ENCODE assay signal across 1 cellular context in the genomic region with DNA sequence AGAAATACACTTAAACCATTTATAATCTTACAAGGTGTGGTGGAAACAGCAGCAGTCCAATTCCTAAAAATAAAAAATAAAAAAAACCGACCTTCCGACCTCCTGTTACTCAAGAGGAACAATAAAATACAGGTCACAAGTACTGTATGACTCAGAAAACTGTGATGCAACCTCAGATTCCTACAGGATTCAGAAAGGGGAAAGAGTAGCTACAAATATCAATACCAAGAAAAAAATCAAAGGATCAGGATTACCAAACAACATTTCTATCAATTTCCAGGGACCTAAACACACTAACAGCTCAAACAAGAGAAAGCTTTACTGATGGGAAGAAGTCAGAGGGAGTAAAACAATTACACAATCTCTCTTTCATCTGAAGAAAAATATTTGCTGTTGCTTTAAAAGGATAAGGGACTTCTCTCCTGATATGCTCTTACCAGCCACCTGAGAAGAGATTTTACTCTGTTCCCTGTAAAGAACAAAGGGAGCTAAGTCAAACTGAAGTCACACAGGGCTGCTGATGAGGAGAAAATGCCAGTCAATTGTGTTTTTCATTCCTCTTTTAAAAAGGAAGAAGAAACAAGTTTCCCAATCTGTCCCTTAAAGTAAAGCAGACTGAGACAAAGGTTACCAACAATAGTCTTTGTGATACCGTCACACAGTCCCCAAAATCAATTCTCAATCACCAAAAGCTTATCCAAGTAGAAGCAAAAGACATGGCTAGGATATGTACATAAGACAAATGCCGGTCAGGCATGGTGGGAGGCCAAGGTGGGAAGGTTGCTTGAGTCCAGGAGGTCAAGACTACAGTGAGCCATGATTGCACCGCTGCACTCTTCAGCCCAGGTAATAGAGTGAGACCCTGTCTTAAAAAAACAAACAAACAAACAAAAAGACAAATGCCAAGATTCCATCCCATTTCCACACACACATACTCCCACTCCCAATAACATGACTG.
TF ChIP-seq lines count a peak whose summit lies in the region.

No MANE protein-coding gene starts in this region.

TF ChIP-seq in HepG2, 621 proteins besides CTCF, POLR2A, EP300 and RAD21 (continued from another document):
- TF ChIP-seq ZNF263 (CRISPR knock-in tag; IDR thresholded peaks at IDR 0.05) = no peak
- TF ChIP-seq ZNF652 (CRISPR knock-in tag; IDR thresholded peaks at IDR 0.05; ENCODE audit: borderline replicate concordance, low read depth) = peak; percentile 50; the same call in 1 of the 2 replicates
- no peak for TF ChIP-seq AHR (CRISPR knock-in tag; IDR thresholded peaks at IDR 0.05)
- TF ChIP-seq ZFP36L1 (CRISPR knock-in tag; IDR thresholded peaks at IDR 0.05) = peak; percentile 35; the same call in 1 of the 2 replicates
- TF ChIP-seq, protein P1, sequence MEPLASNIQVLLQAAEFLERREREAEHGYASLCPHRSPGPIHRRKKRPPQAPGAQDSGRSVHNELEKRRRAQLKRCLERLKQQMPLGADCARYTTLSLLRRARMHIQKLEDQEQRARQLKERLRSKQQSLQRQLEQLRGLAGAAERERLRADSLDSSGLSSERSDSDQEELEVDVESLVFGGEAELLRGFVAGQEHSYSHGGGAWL (CRISPR knock-in tag; IDR thresholded peaks at IDR 0.05) = no peak
- TF ChIP-seq, protein P2, sequence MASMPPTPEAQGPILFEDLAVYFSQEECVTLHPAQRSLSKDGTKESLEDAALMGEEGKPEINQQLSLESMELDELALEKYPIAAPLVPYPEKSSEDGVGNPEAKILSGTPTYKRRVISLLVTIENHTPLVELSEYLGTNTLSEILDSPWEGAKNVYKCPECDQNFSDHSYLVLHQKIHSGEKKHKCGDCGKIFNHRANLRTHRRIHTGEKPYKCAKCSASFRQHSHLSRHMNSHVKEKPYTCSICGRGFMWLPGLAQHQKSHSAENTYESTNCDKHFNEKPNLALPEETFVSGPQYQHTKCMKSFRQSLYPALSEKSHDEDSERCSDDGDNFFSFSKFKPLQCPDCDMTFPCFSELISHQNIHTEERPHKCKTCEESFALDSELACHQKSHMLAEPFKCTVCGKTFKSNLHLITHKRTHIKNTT (CRISPR knock-in tag; IDR thresholded peaks at IDR 0.05) = no peak
- TF ChIP-seq CAMTA2 (CRISPR knock-in tag; IDR thresholded peaks at IDR 0.05; ENCODE audit: borderline replicate concordance) = no peak
- TF ChIP-seq, protein P3, sequence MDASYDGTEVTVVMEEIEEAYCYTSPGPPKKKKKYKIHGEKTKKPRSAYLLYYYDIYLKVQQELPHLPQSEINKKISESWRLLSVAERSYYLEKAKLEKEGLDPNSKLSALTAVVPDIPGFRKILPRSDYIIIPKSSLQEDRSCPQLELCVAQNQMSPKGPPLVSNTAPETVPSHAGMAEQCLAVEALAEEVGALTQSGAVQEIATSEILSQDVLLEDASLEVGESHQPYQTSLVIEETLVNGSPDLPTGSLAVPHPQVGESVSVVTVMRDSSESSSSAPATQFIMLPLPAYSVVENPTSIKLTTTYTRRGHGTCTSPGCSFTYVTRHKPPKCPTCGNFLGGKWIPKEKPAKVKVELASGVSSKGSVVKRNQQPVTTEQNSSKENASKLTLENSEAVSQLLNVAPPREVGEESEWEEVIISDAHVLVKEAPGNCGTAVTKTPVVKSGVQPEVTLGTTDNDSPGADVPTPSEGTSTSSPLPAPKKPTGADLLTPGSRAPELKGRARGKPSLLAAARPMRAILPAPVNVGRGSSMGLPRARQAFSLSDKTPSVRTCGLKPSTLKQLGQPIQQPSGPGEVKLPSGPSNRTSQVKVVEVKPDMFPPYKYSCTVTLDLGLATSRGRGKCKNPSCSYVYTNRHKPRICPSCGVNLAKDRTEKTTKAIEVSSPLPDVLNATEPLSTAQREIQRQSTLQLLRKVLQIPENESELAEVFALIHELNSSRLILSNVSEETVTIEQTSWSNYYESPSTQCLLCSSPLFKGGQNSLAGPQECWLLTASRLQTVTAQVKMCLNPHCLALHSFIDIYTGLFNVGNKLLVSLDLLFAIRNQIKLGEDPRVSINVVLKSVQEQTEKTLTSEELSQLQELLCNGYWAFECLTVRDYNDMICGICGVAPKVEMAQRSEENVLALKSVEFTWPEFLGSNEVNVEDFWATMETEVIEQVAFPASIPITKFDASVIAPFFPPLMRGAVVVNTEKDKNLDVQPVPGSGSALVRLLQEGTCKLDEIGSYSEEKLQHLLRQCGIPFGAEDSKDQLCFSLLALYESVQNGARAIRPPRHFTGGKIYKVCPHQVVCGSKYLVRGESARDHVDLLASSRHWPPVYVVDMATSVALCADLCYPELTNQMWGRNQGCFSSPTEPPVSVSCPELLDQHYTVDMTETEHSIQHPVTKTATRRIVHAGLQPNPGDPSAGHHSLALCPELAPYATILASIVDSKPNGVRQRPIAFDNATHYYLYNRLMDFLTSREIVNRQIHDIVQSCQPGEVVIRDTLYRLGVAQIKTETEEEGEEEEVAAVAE (CRISPR knock-in tag; IDR thresholded peaks at IDR 0.05; ENCODE audit: borderline replicate concordance) = no peak
- TF ChIP-seq ZNF101 (CRISPR knock-in tag; IDR thresholded peaks at IDR 0.05; ENCODE audit: borderline replicate concordance, low read depth) = no peak; the same call in 1 of the 2 replicates
- no peak for TF ChIP-seq AKAP8 (CRISPR knock-in tag; IDR thresholded peaks at IDR 0.05)
- no peak for TF ChIP-seq STAG1 (CRISPR knock-in tag; IDR thresholded peaks at IDR 0.05)
- TF ChIP-seq RNF2 (conservative IDR thresholded peaks at IDR 0.05; ENCODE audit: low read depth) = no peak
- peak; percentile 95 for TF ChIP-seq FOXP1 (IDR thresholded peaks at IDR 0.05)
- peak; percentile 97 for TF ChIP-seq FOXP1 (CRISPR knock-in tag; IDR thresholded peaks at IDR 0.05)
- TF ChIP-seq, protein P4, sequence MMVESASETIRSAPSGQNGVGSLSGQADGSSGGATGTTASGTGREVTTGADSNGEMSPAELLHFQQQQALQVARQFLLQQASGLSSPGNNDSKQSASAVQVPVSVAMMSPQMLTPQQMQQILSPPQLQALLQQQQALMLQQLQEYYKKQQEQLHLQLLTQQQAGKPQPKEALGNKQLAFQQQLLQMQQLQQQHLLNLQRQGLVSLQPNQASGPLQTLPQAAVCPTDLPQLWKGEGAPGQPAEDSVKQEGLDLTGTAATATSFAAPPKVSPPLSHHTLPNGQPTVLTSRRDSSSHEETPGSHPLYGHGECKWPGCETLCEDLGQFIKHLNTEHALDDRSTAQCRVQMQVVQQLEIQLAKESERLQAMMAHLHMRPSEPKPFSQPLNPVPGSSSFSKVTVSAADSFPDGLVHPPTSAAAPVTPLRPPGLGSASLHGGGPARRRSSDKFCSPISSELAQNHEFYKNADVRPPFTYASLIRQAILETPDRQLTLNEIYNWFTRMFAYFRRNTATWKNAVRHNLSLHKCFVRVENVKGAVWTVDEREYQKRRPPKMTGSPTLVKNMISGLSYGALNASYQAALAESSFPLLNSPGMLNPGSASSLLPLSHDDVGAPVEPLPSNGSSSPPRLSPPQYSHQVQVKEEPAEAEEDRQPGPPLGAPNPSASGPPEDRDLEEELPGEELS (CRISPR knock-in tag; IDR thresholded peaks at IDR 0.05) = peak; percentile 90
- no peak for TF ChIP-seq ZNF720 (CRISPR knock-in tag; IDR thresholded peaks at IDR 0.05)
- TF ChIP-seq ZNF460 (CRISPR knock-in tag; IDR thresholded peaks at IDR 0.05; ENCODE audit: borderline replicate concordance) = no peak; the same call in 1 of the 2 replicates
- TF ChIP-seq SNAPC2 (CRISPR knock-in tag; IDR thresholded peaks at IDR 0.05) = no peak; the same call in 1 of the 2 replicates
- TF ChIP-seq TOPORS (CRISPR knock-in tag; IDR thresholded peaks at IDR 0.05) = no peak
- no peak for TF ChIP-seq RAD51 (IDR thresholded peaks at IDR 0.05; ENCODE audit: borderline replicate concordance)
- TF ChIP-seq CREM (IDR thresholded peaks at IDR 0.05) = peak; percentile 97
- TF ChIP-seq CREM (CRISPR knock-in tag; IDR thresholded peaks at IDR 0.05) = no peak
- TF ChIP-seq ZNF430 (CRISPR knock-in tag; IDR thresholded peaks at IDR 0.05) = 0 out of 2 replicates have a peak, but pooled peaks have one; percentile 29
- no peak for TF ChIP-seq NFKB2 (CRISPR knock-in tag; IDR thresholded peaks at IDR 0.05; ENCODE audit: borderline replicate concordance)
- TF ChIP-seq ZMAT3 (CRISPR knock-in tag; conservative IDR thresholded peaks at IDR 0.05) = no peak
- TF ChIP-seq, protein P5, sequence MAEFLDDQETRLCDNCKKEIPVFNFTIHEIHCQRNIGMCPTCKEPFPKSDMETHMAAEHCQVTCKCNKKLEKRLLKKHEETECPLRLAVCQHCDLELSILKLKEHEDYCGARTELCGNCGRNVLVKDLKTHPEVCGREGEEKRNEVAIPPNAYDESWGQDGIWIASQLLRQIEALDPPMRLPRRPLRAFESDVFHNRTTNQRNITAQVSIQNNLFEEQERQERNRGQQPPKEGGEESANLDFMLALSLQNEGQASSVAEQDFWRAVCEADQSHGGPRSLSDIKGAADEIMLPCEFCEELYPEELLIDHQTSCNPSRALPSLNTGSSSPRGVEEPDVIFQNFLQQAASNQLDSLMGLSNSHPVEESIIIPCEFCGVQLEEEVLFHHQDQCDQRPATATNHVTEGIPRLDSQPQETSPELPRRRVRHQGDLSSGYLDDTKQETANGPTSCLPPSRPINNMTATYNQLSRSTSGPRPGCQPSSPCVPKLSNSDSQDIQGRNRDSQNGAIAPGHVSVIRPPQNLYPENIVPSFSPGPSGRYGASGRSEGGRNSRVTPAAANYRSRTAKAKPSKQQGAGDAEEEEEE (CRISPR knock-in tag; IDR thresholded peaks at IDR 0.05; ENCODE audit: borderline replicate concordance) = no peak
- TF ChIP-seq BCL6 (CRISPR knock-in tag; IDR thresholded peaks at IDR 0.05) = peak; percentile 98
- no peak for TF ChIP-seq ARNTL (CRISPR knock-in tag; IDR thresholded peaks at IDR 0.05)
- TF ChIP-seq ZNF296 (CRISPR knock-in tag; conservative IDR thresholded peaks at IDR 0.05) = no peak
- TF ChIP-seq SP140L (CRISPR knock-in tag; IDR thresholded peaks at IDR 0.05; ENCODE audit: borderline replicate concordance) = no peak
- 0 out of 2 replicates have a peak, but pooled peaks have one; percentile 29 for TF ChIP-seq CBX5 (CRISPR knock-in tag; IDR thresholded peaks at IDR 0.05; ENCODE audit: borderline replicate concordance)
- no peak for TF ChIP-seq TBP (CRISPR knock-in tag; IDR thresholded peaks at IDR 0.05)
- TF ChIP-seq FOSL1 (CRISPR knock-in tag; IDR thresholded peaks at IDR 0.05; ENCODE audit: borderline replicate concordance) = peak; percentile 98
- TF ChIP-seq ZNF329 (CRISPR knock-in tag; IDR thresholded peaks at IDR 0.05; ENCODE audit: low read depth) = no peak
- TF ChIP-seq ZNF780A (CRISPR knock-in tag; IDR thresholded peaks at IDR 0.05) = no peak
- no peak for TF ChIP-seq MYC (CRISPR knock-in tag; IDR thresholded peaks at IDR 0.05; ENCODE audit: borderline replicate concordance)
- TF ChIP-seq ZNF543 (CRISPR knock-in tag; IDR thresholded peaks at IDR 0.05) = peak; percentile 63; the same call in 1 of the 2 replicates
- TF ChIP-seq ZNF605 (CRISPR knock-in tag; IDR thresholded peaks at IDR 0.05) = no peak
- no peak for TF ChIP-seq ZBTB38 (CRISPR knock-in tag; IDR thresholded peaks at IDR 0.05)
- TF ChIP-seq, protein P6, sequence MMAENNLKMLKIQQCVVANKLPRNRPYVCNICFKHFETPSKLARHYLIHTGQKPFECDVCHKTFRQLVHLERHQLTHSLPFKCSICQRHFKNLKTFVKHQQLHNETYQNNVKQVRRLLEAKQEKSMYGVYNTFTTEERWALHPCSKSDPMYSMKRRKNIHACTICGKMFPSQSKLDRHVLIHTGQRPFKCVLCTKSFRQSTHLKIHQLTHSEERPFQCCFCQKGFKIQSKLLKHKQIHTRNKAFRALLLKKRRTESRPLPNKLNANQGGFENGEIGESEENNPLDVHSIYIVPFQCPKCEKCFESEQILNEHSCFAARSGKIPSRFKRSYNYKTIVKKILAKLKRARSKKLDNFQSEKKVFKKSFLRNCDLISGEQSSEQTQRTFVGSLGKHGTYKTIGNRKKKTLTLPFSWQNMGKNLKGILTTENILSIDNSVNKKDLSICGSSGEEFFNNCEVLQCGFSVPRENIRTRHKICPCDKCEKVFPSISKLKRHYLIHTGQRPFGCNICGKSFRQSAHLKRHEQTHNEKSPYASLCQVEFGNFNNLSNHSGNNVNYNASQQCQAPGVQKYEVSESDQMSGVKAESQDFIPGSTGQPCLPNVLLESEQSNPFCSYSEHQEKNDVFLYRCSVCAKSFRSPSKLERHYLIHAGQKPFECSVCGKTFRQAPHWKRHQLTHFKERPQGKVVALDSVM (CRISPR knock-in tag; IDR thresholded peaks at IDR 0.05) = peak; percentile 6; the same call in 1 of the 2 replicates
- 0 out of 2 replicates have a peak, but pooled peaks have one; percentile 13 for TF ChIP-seq MAFF (IDR thresholded peaks at IDR 0.05; ENCODE audit: low read depth, low read length)
- TF ChIP-seq NR2C2 (CRISPR knock-in tag; IDR thresholded peaks at IDR 0.05; ENCODE audit: borderline replicate concordance) = peak; percentile 77
- TF ChIP-seq MEF2D (CRISPR knock-in tag; IDR thresholded peaks at IDR 0.05) = peak; percentile 93
- peak; percentile 96 for TF ChIP-seq NR2F2 (IDR thresholded peaks at IDR 0.05; ENCODE audit: borderline replicate concordance, low read depth)
- no peak; the same call in 1 of the 2 replicates for TF ChIP-seq RXRA (CRISPR knock-in tag; IDR thresholded peaks at IDR 0.05)
